15 cellular contexts compared by ENCODE assay signal in genomic region chr16:47925811-47926460, GRCh38.
"Had no signal": no experiment of that assay in that cellular context is flagged by ENCODE, and none has a peak within 500 bp of the region (broad histone marks: within the 10 kb centered on the region; RNA-seq: fewer than 3 reads in every experiment).

No MANE protein-coding gene starts in this region.

- ATAC-seq: activated naive CD8-positive, alpha-beta T cell treated with anti-CD3 and anti-CD28 coated beads, Interleukin-2, amount 50 U/mL, for 24 hours; left lobe of liver; natural killer cell treated with Interleukin-12 subunit alpha and Interleukin-12 subunit beta and Interleukin-15 and Interleukin-18, amount 100 ng/mL, for 72 hours; right lobe of liver; stimulated activated naive B cell treated with anti-CD40 and anti-IgM and Interleukin-4, amounts not matched to agents 10 μg/mL and 1 μg/mL and 100 μg/mL, for 72 hours; WTC11 had no signal

- DNase-seq: activated CD4-positive, alpha-beta T cell treated with anti-CD3 and anti-CD28 coated beads for 48 hours; activated naive CD4-positive, alpha-beta T cell treated with Interleukin-2 at 50 U/mL for 16 hours; activated naive CD8-positive, alpha-beta T cell treated with anti-CD3 and anti-CD28 coated beads, Interleukin-2, amount 50 U/mL, for 24 hours; central memory CD4-positive, alpha-beta T cell; effector memory CD4-positive, alpha-beta T cell; glutamatergic neuron; mesenchymal stem cell; nucleus accumbens; right lobe of liver; spleen; stimulated activated CD4-positive, alpha-beta T cell treated with anti-CD3 and anti-CD28 coated beads, Interleukin-1b, Interleukin-23, amount 100 ng/mL, for 48 hours; stimulated activated naive B cell treated with anti-CD40 and anti-IgM and Interleukin-4, amounts not matched to agents 10 μg/mL and 1 μg/mL and 100 μg/mL, for 72 hours had no signal
